In genomic region chr6:108544586-108544985, GRCh38 we compare ENCODE assay signal across 22 cellular contexts. TPM values are rescaled to one million over a fixed set of nuclear protein-coding genes. Genes with fewer than 3 reads are reported as not detected.
DNase-seq lines count a peak whose midpoint lies in the region; ATAC-seq and TF ChIP-seq lines count a peak whose summit lies in the region.
"Had no signal": no experiment of that assay in that cellular context is flagged by ENCODE, and none has a peak within 500 bp of the region (broad histone marks: within the 10 kb centered on the region; RNA-seq: fewer than 3 reads in every experiment).

No MANE protein-coding gene starts in this region.

- CTCF ChIA-PET in WTC11 (lab: Charles Lee), result interaction anchor here (2.9 to 4.7 kb wide), 2 partner anchors 293 to 349 kb away, joined by 19 to 74 read pairs; no protein-coding TSS in a partner anchor

- 0 out of 2 replicates have a peak, but pooled peaks cover 4% of the 10 kb centered on the region for H3K36me3 Mint-ChIP-seq in WTC11
- no peaks in the 10 kb centered on the region for H3K36me3 Mint-ChIP-seq in stimulated activated memory B cell treated with anti-CD40 and anti-IgM and Interleukin-4, amounts not matched to agents 10 μg/mL and 1 μg/mL and 100 μg/mL, for 72 hours
- H3K36me3 Mint-ChIP-seq: neural progenitor cell had no signal

- peaks cover 7% of the 10 kb centered on the region for H3K9me3 Mint-ChIP-seq in WTC11
- H3K9me3 Mint-ChIP-seq in stimulated activated memory B cell treated with anti-CD40 and anti-IgM and Interleukin-4, amounts not matched to agents 10 μg/mL and 1 μg/mL and 100 μg/mL, for 72 hours, result no peaks in the 10 kb centered on the region

- TF ChIP-seq CTCF in WTC11 (IDR thresholded peaks at IDR 0.05) (no peak), lower lobe of right lung (IDR thresholded peaks at IDR 0.05) (no peak)

- no peaks in the 10 kb centered on the region for H3K36me3 ChIP-seq in lower lobe of right lung
- H3K36me3 ChIP-seq: neural progenitor cell, right lobe of liver, tibial artery, WERI-Rb-1 had no signal

- no peaks in the 10 kb centered on the region for H3K9me3 ChIP-seq in lower lobe of right lung
- H3K9me3 ChIP-seq: right lobe of liver, tibial artery had no signal

- peak; percentile 60 for DNase-seq in GM04504 (ENCODE audit: low read depth)
- no peak for DNase-seq in WTC11 (ENCODE audit: low spot score)
- peak; percentile 88 for DNase-seq in fibroblast of peridontal ligament (ENCODE audit: extremely low read depth)
- DNase-seq in lower lobe of right lung, result no peak
- no peak for DNase-seq in NCI-H345 treated with DMSO at 0.1 percent for 48 hours (lab: John Stamatoyannopoulos, UW; ENCODE audit: unreplicated experiment)
- DNase-seq: activated CD4-positive, alpha-beta T cell treated with anti-CD3 and anti-CD28 coated beads, Interleukin-2, amount 50 U/mL, for 1 hour; activated naive CD4-positive, alpha-beta T cell treated with anti-CD3 and anti-CD28 coated beads, Interleukin-2, amount 50 U/mL, for 16 hours; anterior cingulate cortex; COR-L47; NCI-H1417 treated with DMSO at 0.1 percent for 48 hours; NCI-H2081 treated with DMSO at 0.1 percent for 48 hours; NCI-H345; PC-3; right lobe of liver; stimulated activated naive CD8-positive, alpha-beta T cell treated with anti-CD3 and anti-CD28 coated beads, Interleukin-15, amount 100 ng/mL, for 72 hours; tibial artery; WERI-Rb-1 had no signal

- peaks cover 10% of the 10 kb centered on the region for H3K4me1 ChIP-seq in lower lobe of right lung
- H3K4me1 ChIP-seq: neural progenitor cell, right lobe of liver had no signal

- ATAC-seq in WTC11, result peak; percentile 62
- ATAC-seq in stimulated activated memory B cell treated with anti-CD40 and anti-IgM and Interleukin-4, amounts not matched to agents 10 μg/mL and 1 μg/mL and 100 μg/mL, for 72 hours, result no peak
- no peak for ATAC-seq in GM18868 (IDR thresholded peaks at IDR 0.05; ENCODE audit: unreplicated experiment)
- no peak for ATAC-seq in lower lobe of right lung
- ATAC-seq: PC-3; right lobe of liver; Right ventricle myocardium inferior; stimulated activated naive CD8-positive, alpha-beta T cell treated with anti-CD3 and anti-CD28 coated beads, Interleukin-15, amount 100 ng/mL, for 72 hours had no signal

- no peaks in the 10 kb centered on the region for H3K27me3 ChIP-seq in lower lobe of right lung (ENCODE audit: low read depth)
- H3K27me3 ChIP-seq: neural progenitor cell, right lobe of liver had no signal

- H3K4me3 Mint-ChIP-seq in WTC11, result no peak overlapping the region
- peak overlapping the region; percentile 19 for H3K4me3 Mint-ChIP-seq in stimulated activated memory B cell treated with anti-CD40 and anti-IgM and Interleukin-4, amounts not matched to agents 10 μg/mL and 1 μg/mL and 100 μg/mL, for 72 hours
- H3K4me3 Mint-ChIP-seq: neural progenitor cell; stimulated activated naive CD8-positive, alpha-beta T cell treated with anti-CD3 and anti-CD28 coated beads, Interleukin-15, amount 100 ng/mL, for 72 hours had no signal

- H3K4me1 Mint-ChIP-seq in WTC11, result peaks cover 12% of the 10 kb centered on the region
- H3K4me1 Mint-ChIP-seq in stimulated activated memory B cell treated with anti-CD40 and anti-IgM and Interleukin-4, amounts not matched to agents 10 μg/mL and 1 μg/mL and 100 μg/mL, for 72 hours, result peaks cover 7% of the 10 kb centered on the region
- H3K4me1 Mint-ChIP-seq: neural progenitor cell had no signal

- no peak overlapping the region for H3K4me3 ChIP-seq in lower lobe of right lung
- H3K4me3 ChIP-seq: lung, neural progenitor cell, right lobe of liver, tibial artery had no signal

- H3K27ac Mint-ChIP-seq in WTC11, result no peak overlapping the region
- H3K27ac Mint-ChIP-seq in stimulated activated memory B cell treated with anti-CD40 and anti-IgM and Interleukin-4, amounts not matched to agents 10 μg/mL and 1 μg/mL and 100 μg/mL, for 72 hours, result no peak overlapping the region
- H3K27ac Mint-ChIP-seq: neural progenitor cell; stimulated activated naive CD8-positive, alpha-beta T cell treated with anti-CD3 and anti-CD28 coated beads, Interleukin-15, amount 100 ng/mL, for 72 hours had no signal

- POLR2A ChIA-PET in WTC11 (lab: Charles Lee), result interaction anchor here (0.6 kb wide), 1 partner anchor 276 kb away, joined by 4 read pairs; no protein-coding TSS in a partner anchor

- intact Hi-C loops in lower lobe of right lung (cut with DNase I), result loop anchor here (5.0 to 10.0 kb wide), 2 partner anchors 348 to 530 kb away; no protein-coding TSS in a partner anchor

- peaks cover 7% of the 10 kb centered on the region for H3K27me3 Mint-ChIP-seq in WTC11 (ENCODE audit: low read depth)
- H3K27me3 Mint-ChIP-seq in stimulated activated memory B cell treated with anti-CD40 and anti-IgM and Interleukin-4, amounts not matched to agents 10 μg/mL and 1 μg/mL and 100 μg/mL, for 72 hours, result no peaks in the 10 kb centered on the region

- no peak overlapping the region for H3K27ac ChIP-seq in lower lobe of right lung
- H3K27ac ChIP-seq: neural progenitor cell, right lobe of liver, tibial artery, WERI-Rb-1 had no signal

TF ChIP-seq in WTC11, 78 proteins besides CTCF, POLR2A, EP300 and RAD21 (continues in another document):
- TF ChIP-seq, protein P1, sequence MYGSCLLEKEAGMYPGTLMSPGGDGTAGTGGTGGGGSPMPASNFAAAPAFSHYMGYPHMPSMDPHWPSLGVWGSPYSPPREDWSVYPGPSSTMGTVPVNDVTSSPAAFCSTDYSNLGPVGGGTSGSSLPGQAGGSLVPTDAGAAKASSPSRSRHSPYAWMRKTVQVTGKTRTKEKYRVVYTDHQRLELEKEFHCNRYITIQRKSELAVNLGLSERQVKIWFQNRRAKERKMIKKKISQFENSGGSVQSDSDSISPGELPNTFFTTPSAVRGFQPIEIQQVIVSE (CRISPR knock-in tag; IDR thresholded peaks at IDR 0.05; ENCODE audit: borderline replicate concordance), result no peak
- TF ChIP-seq, protein P2, sequence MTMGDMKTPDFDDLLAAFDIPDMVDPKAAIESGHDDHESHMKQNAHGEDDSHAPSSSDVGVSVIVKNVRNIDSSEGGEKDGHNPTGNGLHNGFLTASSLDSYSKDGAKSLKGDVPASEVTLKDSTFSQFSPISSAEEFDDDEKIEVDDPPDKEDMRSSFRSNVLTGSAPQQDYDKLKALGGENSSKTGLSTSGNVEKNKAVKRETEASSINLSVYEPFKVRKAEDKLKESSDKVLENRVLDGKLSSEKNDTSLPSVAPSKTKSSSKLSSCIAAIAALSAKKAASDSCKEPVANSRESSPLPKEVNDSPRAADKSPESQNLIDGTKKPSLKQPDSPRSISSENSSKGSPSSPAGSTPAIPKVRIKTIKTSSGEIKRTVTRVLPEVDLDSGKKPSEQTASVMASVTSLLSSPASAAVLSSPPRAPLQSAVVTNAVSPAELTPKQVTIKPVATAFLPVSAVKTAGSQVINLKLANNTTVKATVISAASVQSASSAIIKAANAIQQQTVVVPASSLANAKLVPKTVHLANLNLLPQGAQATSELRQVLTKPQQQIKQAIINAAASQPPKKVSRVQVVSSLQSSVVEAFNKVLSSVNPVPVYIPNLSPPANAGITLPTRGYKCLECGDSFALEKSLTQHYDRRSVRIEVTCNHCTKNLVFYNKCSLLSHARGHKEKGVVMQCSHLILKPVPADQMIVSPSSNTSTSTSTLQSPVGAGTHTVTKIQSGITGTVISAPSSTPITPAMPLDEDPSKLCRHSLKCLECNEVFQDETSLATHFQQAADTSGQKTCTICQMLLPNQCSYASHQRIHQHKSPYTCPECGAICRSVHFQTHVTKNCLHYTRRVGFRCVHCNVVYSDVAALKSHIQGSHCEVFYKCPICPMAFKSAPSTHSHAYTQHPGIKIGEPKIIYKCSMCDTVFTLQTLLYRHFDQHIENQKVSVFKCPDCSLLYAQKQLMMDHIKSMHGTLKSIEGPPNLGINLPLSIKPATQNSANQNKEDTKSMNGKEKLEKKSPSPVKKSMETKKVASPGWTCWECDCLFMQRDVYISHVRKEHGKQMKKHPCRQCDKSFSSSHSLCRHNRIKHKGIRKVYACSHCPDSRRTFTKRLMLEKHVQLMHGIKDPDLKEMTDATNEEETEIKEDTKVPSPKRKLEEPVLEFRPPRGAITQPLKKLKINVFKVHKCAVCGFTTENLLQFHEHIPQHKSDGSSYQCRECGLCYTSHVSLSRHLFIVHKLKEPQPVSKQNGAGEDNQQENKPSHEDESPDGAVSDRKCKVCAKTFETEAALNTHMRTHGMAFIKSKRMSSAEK (CRISPR knock-in tag; IDR thresholded peaks at IDR 0.05; ENCODE audit: borderline replicate concordance), result no peak
- TF ChIP-seq MYBL2 (CRISPR knock-in tag; IDR thresholded peaks at IDR 0.05) (no peak), OVOL2 (CRISPR knock-in tag; IDR thresholded peaks at IDR 0.05; ENCODE audit: borderline replicate concordance) (no peak), HMGA2 (CRISPR knock-in tag; IDR thresholded peaks at IDR 0.05) (no peak), CREM (CRISPR knock-in tag; IDR thresholded peaks at IDR 0.05) (no peak), AR (CRISPR knock-in tag; IDR thresholded peaks at IDR 0.05) (no peak), ZNF423 (CRISPR knock-in tag; IDR thresholded peaks at IDR 0.05) (no peak)

RNA-seq across cellular contexts. Expression of gene FOXO3, which starts 16.1 kb away (rescaled TPM):
- total RNA-seq in WTC11 (2021) (15.6 to 18.1 TPM (median 17.8 TPM) in 3 replicates), lower lobe of right lung (60.1 TPM)

Comparison
In these comparisons a context has a peak if more than half of its experiments do, and no peak if none do; other contexts are left out.
1. DNase-seq: peak in GM04504 (single experiment) and fibroblast of peridontal ligament (single experiment); none in WTC11 (single experiment), lower lobe of right lung (single experiment) and NCI-H345 treated with DMSO at 0.1 percent for 48 hours (single experiment).